In genomic region chr16:51757921-51758479, GRCh38 we compare ENCODE assay signal across 21 cellular contexts.
"Had no signal": no experiment of that assay in that cellular context is flagged by ENCODE, and none has a peak within 500 bp of the region (broad histone marks: within the 10 kb centered on the region; RNA-seq: fewer than 3 reads in every experiment).

No MANE protein-coding gene starts in this region.

- H3K4me1 ChIP-seq: foreskin keratinocyte, left lung, lower lobe of right lung had no signal

- ATAC-seq: foreskin keratinocyte, gastroesophageal sphincter, heart left ventricle, left lung, left ventricle myocardium superior, lower lobe of right lung, mucosa of descending colon had no signal

- H3K36me3 ChIP-seq: esophagus muscularis mucosa, gastroesophageal sphincter, heart left ventricle, left lung, lower lobe of right lung had no signal

- H3K4me3 ChIP-seq: coronary artery, dorsolateral prefrontal cortex, esophagus muscularis mucosa, gastroesophageal sphincter, heart left ventricle, hepatocyte, left lung, lower lobe of right lung, mucosa of descending colon had no signal

- H3K27ac ChIP-seq: coronary artery, dorsolateral prefrontal cortex, esophagus muscularis mucosa, foreskin keratinocyte, gastroesophageal sphincter, heart left ventricle, hepatocyte, left lung, lower lobe of right lung had no signal

- DNase-seq: dermis blood vessel endothelial cell; dorsolateral prefrontal cortex; effector CD4-positive, alpha-beta T cell; effector memory CD4-positive, alpha-beta T cell; foreskin keratinocyte; heart left ventricle; hypothalamus; immature natural killer cell; islet precursor cell; kidney; kidney glomerular epithelial cell; left lung; left ventricle myocardium superior; lower lobe of right lung; mesenchymal stem cell; mucosa of descending colon; naive B cell had no signal

- H3K9me3 ChIP-seq: esophagus muscularis mucosa, gastroesophageal sphincter, heart left ventricle, left lung, lower lobe of right lung, mucosa of descending colon had no signal
